8 cellular contexts compared by ENCODE assay signal in the genomic region with DNA sequence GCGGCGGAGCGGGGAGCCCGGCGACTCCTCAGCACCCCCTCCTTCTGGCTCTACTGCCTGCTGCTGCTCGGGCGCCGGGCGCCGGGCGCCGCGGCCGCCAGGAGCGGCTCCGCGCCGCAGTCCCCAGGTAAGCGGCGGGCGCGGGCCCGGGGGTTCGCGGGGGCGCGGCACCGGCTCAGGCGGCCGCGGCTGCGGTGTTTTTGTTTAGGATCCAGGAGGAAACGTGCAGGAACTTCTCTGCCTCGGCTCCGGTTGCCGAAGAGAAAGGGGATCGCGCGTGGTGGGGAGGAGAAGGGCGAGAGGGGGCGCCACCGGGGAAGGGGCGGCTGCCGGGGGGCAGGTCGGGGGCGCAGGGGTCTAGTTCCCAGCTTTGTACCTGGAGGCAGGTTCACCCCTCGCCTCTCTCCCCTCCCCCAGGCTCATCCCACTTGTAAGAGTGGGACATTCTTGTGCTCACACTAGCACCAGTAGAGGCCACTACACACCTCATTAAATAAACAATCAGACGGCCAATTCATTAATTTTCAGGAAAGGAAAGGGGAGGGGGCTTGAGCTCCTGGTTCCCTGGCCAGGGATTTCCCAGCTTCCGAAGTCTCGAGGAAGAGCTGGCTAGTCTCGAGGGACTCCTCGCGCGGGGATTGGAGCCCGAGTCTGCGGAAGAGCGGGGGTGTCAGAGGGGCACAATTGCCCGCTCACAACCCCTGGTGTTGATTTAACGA. TPM values are rescaled to one million over a fixed set of nuclear protein-coding genes. Genes with fewer than 3 reads are reported as not detected.
DNase-seq lines count a peak whose midpoint lies in the region; ATAC-seq, FAIRE-seq and TF ChIP-seq lines count a peak whose summit lies in the region.

No MANE protein-coding gene starts in this region.

- peak overlapping the region; percentile 33 for H3K9ac ChIP-seq in fibroblast of lung (ENCODE audit: insufficient read depth, low read length)

- FAIRE-seq in GM12892 (lab: Jason Lieb, UNC), result peak; percentile 73

- H4K20me1 ChIP-seq in fibroblast of lung (ENCODE audit: control insufficient read depth, extremely low read depth, insufficient read depth, low read length), result no peaks in the 10 kb centered on the region

- H3K27ac ChIP-seq in fibroblast of lung (ENCODE audit: insufficient read depth, low read length), result no peak overlapping the region
- H3K27ac ChIP-seq in muscle layer of duodenum (ENCODE audit: low read length), result peak overlapping the region; percentile 72

- TF ChIP-seq POLR2A in GM12892 (IDR thresholded peaks at IDR 0.05; ENCODE audit: low read depth, low read length), result no peak

- TF ChIP-seq CTCF in fibroblast of lung (conservative IDR thresholded peaks at IDR 0.05 in 1 of 2, IDR thresholded peaks at IDR 0.05 in 1 of 2; ENCODE audit: low read depth in 1 of 2, low read length in 2 of 2), result peak in 1 of 2 donors; percentile 16

- peak overlapping the region; percentile 46 to 70 (median 54) for H3K4me3 ChIP-seq in fibroblast of lung (replicated peaks in 1 of 4; ENCODE audit: control extremely low read depth in 1 of 4, insufficient read depth in 1 of 4, low read depth in 3 of 4, low read length in 4 of 4)
- H3K4me3 ChIP-seq in muscle layer of duodenum (ENCODE audit: low read depth in 1 of 2, low read length in 2 of 2), result peak overlapping the region; percentile 75 to 88

- H3K27me3 ChIP-seq in fibroblast of lung (ENCODE audit: control insufficient read depth, insufficient read depth, low read length) (peaks cover 2% of the 10 kb centered on the region), muscle layer of duodenum (ENCODE audit: low read depth, low read length) (peaks cover 5% of the 10 kb centered on the region)

- H3K79me2 ChIP-seq in fibroblast of lung (ENCODE audit: control insufficient read depth, insufficient read depth, low read length), result no peaks in the 10 kb centered on the region

- ATAC-seq in HG03097 (IDR thresholded peaks at IDR 0.05; ENCODE audit: low FRiP score, unreplicated experiment), result peak; percentile 42

- peak overlapping the region; percentile 40 for H2AFZ ChIP-seq in fibroblast of lung (ENCODE audit: low read length)

- H3K4me2 ChIP-seq in fibroblast of lung (ENCODE audit: extremely low read depth, insufficient read depth, low read length), result peak overlapping the region; percentile 88

- no peaks in the 10 kb centered on the region for H3K4me1 ChIP-seq in fibroblast of lung (ENCODE audit: control insufficient read depth, extremely low read depth, insufficient read depth, low read length)
- peaks cover 0 to 18% of the 10 kb centered on the region in 2 donors for H3K4me1 ChIP-seq in muscle layer of duodenum (ENCODE audit: control insufficient read depth in 1 of 2, insufficient read depth in 2 of 2, low read length in 2 of 2)

- H3K9me3 ChIP-seq in fibroblast of lung (ENCODE audit: control insufficient read depth, insufficient read depth, low read depth, low read length), result no peaks in the 10 kb centered on the region
- H3K9me3 ChIP-seq in muscle layer of duodenum (ENCODE audit: control insufficient read depth in 1 of 2, low read length in 2 of 2), result no peaks in the 10 kb centered on the region

- peak; percentile 41 for DNase-seq in GM12892 (ENCODE audit: insufficient read length)
- DNase-seq in NCI-H748 treated with DMSO at 0.1 percent for 48 hours (lab: John Stamatoyannopoulos, UW), result peak; percentile 30
- peak; percentile 13 for DNase-seq in activated T-cell treated with anti-CD3 and anti-CD28 coated beads for 48 hours (ENCODE audit: low read depth)
- peak; percentile 28 to 39 for DNase-seq in fibroblast of lung (ENCODE audit: low read depth in 2 of 2)
- DNase-seq in superior temporal gyrus (ENCODE audit: extremely low spot score), result peak; percentile 83
- DNase-seq in GDM1 (lab: John Stamatoyannopoulos, UW), result no peak

- H3K36me3 ChIP-seq in fibroblast of lung (ENCODE audit: control insufficient read depth, insufficient read depth, low read length) (no peaks in the 10 kb centered on the region), muscle layer of duodenum (ENCODE audit: control insufficient read depth in 1 of 2, insufficient read depth in 2 of 2, low read length in 2 of 2) (no peaks in the 10 kb centered on the region)

RNA-seq across cellular contexts. Expression of a gene that starts 0.6 kb away (rescaled TPM):
- polyA plus RNA-seq in GM12892 (2012; ENCODE audit: missing spikeins), result 0.11 TPM
- 19.3 and 31.6 TPM in 2 replicates for total RNA-seq in fibroblast of lung
- 6.2 and 13.5 TPM in 2 replicates for polyA plus RNA-seq in fibroblast of lung
- polyA plus RNA-seq in fibroblast of lung (2012), result 8.4 and 13.6 TPM in 2 replicates
- 12.2 and 41.8 TPM in 2 replicates for polyA minus RNA-seq in fibroblast of lung (ENCODE audit: low replicate concordance)
